Comparison of ENCODE assay signal across 8 cellular contexts in the genomic region with DNA sequence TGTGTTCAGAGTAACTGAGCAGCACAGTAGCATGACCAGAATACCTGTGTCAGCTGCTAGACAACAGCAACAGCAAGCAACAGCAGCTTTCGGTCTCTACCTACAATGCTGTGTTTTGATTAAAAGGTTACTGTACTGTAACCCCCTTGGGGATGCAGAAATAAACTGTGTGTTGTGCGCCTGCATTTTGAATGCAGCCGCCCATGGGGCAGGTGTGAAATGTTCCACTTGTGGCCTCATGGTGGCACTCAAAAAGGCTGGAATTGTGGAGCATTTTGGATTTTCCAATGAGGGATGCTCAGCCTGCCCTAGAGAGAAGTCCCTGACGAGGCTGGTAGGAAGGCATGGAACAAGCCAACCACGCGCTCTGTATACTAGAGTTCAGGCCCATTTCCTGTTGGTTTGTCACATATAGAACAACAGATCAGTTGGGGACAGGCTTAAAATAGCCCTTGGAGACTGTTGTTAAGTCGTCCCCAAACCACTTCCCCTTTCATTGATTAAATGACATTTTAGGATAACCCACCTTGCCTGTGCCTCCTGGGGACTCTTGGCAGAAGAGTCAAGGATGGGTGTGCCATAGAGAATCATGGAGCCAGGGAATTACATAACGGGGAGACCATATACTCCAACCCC. TPM values are rescaled to one million over a fixed set of nuclear protein-coding genes. Genes with fewer than 3 reads are reported as not detected.
DNase-seq lines count a peak whose midpoint lies in the region; ATAC-seq and TF ChIP-seq lines count a peak whose summit lies in the region.

No MANE protein-coding gene starts in this region.

- no peaks in the 10 kb centered on the region for H3K9me3 ChIP-seq in T-helper 17 cell (ENCODE audit: control insufficient read depth, low read length, poor library complexity, severe bottlenecking)

- no peak overlapping the region for H3K27ac Mint-ChIP-seq in T-helper 17 cell

- H3K4me3 ChIP-seq in foreskin fibroblast (ENCODE audit: low read depth in 1 of 2, low read length in 2 of 2): no peak overlapping the region

- ATAC-seq in GM19467 (IDR thresholded peaks at IDR 0.05; ENCODE audit: unreplicated experiment) (peak; percentile 67), HG03432 (IDR thresholded peaks at IDR 0.05; ENCODE audit: unreplicated experiment) (peak; percentile 84), T-helper 17 cell (peak; percentile 54)

- peaks cover 3% of the 10 kb centered on the region for H3K4me1 Mint-ChIP-seq in T-helper 17 cell

- DNase-seq in GM10266 (ENCODE audit: extremely low spot score) (peak; percentile 69), T-helper 17 cell (no peak), left kidney (ENCODE audit: low read depth, low spot score) (peak; percentile 46), HuH-7.5 (ENCODE audit: low spot score) (no peak), foreskin fibroblast (no peak)
- no peak for DNase-seq in stimulated activated CD4-positive, alpha-beta T cell treated with anti-CD3 and anti-CD28 coated beads, Interleukin-12 subunit alpha, Interleukin-12 subunit beta, amount 100 ng/mL, for 4 hours

- no peak overlapping the region for H3K4me3 Mint-ChIP-seq in T-helper 17 cell

- peak; percentile 23 for TF ChIP-seq CTCF in GM10266 (IDR thresholded peaks at IDR 0.05; ENCODE audit: control insufficient read depth, insufficient read depth, low read depth, missing control alignments)
- no peak for TF ChIP-seq CTCF in foreskin fibroblast (IDR thresholded peaks at IDR 0.05; ENCODE audit: low read depth, low read length)

- peaks cover 10% of the 10 kb centered on the region for H3K27me3 Mint-ChIP-seq in T-helper 17 cell

- H3K36me3 Mint-ChIP-seq in T-helper 17 cell (ENCODE audit: low read depth): no peaks in the 10 kb centered on the region

RNA-seq across cellular contexts. Expression of a gene that starts 27.1 kb away (rescaled TPM):
- 10 to 100 TPM; 17.7 to 21.9 TPM for total RNA-seq in T-helper 17 cell

RNA-seq across cellular contexts. Expression of a gene that starts 44.2 kb away (rescaled TPM):
- total RNA-seq in T-helper 17 cell: 10 to 100 TPM; 14.0 to 19.6 TPM

Comparison
In these comparisons a context has a peak if more than half of its experiments do, and no peak if none do; other contexts are left out.
1. DNase-seq: peak in GM10266 (single experiment) and left kidney (single experiment); none in T-helper 17 cell (0 of 3), HuH-7.5 (single experiment), stimulated activated CD4-positive, alpha-beta T cell treated with anti-CD3 and anti-CD28 coated beads, Interleukin-12 subunit alpha, Interleukin-12 subunit beta, amount 100 ng/mL, for 4 hours (single experiment) and foreskin fibroblast (0 of 2).
2. Peak in every context shown above with its lines, with median percentiles within 50 percentile points of each other: ATAC-seq.